2 cellular contexts compared by ENCODE assay signal in genomic region chr7:91280604-91281003, GRCh38.
A peak's percentile ranks its signal among the peaks of the same experiment; 100 is the strongest.
TF ChIP-seq lines count a peak whose summit lies in the region.

No MANE protein-coding gene starts in this region.

TF ChIP-seq in SK-N-SH treated with all-trans-retinoic acid at 6 μM for 48 hours, 23 proteins besides CTCF, POLR2A, EP300 and RAD21 (continued from another document):
- TF ChIP-seq ISL1 (CRISPR knock-in tag; IDR thresholded peaks at IDR 0.05) (peak; percentile 72), OSR1 (CRISPR knock-in tag; IDR thresholded peaks at IDR 0.05) (no peak), ZNF565 (CRISPR knock-in tag; conservative IDR thresholded peaks at IDR 0.05; ENCODE audit: low read depth) (no peak)
- TF ChIP-seq, protein P1, sequence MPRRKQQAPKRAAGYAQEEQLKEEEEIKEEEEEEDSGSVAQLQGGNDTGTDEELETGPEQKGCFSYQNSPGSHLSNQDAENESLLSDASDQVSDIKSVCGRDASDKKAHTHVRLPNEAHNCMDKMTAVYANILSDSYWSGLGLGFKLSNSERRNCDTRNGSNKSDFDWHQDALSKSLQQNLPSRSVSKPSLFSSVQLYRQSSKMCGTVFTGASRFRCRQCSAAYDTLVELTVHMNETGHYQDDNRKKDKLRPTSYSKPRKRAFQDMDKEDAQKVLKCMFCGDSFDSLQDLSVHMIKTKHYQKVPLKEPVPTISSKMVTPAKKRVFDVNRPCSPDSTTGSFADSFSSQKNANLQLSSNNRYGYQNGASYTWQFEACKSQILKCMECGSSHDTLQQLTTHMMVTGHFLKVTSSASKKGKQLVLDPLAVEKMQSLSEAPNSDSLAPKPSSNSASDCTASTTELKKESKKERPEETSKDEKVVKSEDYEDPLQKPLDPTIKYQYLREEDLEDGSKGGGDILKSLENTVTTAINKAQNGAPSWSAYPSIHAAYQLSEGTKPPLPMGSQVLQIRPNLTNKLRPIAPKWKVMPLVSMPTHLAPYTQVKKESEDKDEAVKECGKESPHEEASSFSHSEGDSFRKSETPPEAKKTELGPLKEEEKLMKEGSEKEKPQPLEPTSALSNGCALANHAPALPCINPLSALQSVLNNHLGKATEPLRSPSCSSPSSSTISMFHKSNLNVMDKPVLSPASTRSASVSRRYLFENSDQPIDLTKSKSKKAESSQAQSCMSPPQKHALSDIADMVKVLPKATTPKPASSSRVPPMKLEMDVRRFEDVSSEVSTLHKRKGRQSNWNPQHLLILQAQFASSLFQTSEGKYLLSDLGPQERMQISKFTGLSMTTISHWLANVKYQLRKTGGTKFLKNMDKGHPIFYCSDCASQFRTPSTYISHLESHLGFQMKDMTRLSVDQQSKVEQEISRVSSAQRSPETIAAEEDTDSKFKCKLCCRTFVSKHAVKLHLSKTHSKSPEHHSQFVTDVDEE (CRISPR knock-in tag; IDR thresholded peaks at IDR 0.05): no peak

TF ChIP-seq in SK-N-SH, 30 proteins besides CTCF, POLR2A, EP300 and RAD21:
- TF ChIP-seq RFX5 (IDR thresholded peaks at IDR 0.05; ENCODE audit: low read length): no peak
- no peak for TF ChIP-seq JUND (IDR thresholded peaks at IDR 0.05)
- TF ChIP-seq, protein P2, sequence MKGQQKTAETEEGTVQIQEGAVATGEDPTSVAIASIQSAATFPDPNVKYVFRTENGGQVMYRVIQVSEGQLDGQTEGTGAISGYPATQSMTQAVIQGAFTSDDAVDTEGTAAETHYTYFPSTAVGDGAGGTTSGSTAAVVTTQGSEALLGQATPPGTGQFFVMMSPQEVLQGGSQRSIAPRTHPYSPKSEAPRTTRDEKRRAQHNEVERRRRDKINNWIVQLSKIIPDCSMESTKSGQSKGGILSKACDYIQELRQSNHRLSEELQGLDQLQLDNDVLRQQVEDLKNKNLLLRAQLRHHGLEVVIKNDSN (IDR thresholded peaks at IDR 0.05; ENCODE audit: borderline replicate concordance, low read depth): no peak
- no peak for TF ChIP-seq FOXJ3 (CRISPR knock-in tag; IDR thresholded peaks at IDR 0.05)
- no peak for TF ChIP-seq MXI1 (IDR thresholded peaks at IDR 0.05; ENCODE audit: low read depth, low read length)
- TF ChIP-seq TAF1 (IDR thresholded peaks at IDR 0.05; ENCODE audit: borderline replicate concordance, low read depth, low read length): no peak
- TF ChIP-seq, protein P3, sequence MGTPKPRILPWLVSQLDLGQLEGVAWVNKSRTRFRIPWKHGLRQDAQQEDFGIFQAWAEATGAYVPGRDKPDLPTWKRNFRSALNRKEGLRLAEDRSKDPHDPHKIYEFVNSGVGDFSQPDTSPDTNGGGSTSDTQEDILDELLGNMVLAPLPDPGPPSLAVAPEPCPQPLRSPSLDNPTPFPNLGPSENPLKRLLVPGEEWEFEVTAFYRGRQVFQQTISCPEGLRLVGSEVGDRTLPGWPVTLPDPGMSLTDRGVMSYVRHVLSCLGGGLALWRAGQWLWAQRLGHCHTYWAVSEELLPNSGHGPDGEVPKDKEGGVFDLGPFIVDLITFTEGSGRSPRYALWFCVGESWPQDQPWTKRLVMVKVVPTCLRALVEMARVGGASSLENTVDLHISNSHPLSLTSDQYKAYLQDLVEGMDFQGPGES (IDR thresholded peaks at IDR 0.05; ENCODE audit: low read depth, low read length): no peak
- TF ChIP-seq NFIC (IDR thresholded peaks at IDR 0.05; ENCODE audit: borderline replicate concordance): no peak
- TF ChIP-seq, protein P4, sequence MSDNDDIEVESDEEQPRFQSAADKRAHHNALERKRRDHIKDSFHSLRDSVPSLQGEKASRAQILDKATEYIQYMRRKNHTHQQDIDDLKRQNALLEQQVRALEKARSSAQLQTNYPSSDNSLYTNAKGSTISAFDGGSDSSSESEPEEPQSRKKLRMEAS (IDR thresholded peaks at IDR 0.05; ENCODE audit: low read depth): no peak
- TF ChIP-seq, protein P5, sequence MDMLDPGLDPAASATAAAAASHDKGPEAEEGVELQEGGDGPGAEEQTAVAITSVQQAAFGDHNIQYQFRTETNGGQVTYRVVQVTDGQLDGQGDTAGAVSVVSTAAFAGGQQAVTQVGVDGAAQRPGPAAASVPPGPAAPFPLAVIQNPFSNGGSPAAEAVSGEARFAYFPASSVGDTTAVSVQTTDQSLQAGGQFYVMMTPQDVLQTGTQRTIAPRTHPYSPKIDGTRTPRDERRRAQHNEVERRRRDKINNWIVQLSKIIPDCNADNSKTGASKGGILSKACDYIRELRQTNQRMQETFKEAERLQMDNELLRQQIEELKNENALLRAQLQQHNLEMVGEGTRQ (IDR thresholded peaks at IDR 0.05; ENCODE audit: borderline replicate concordance, low read depth, low read length): no peak
- no peak for TF ChIP-seq GABPA (IDR thresholded peaks at IDR 0.05; ENCODE audit: low read depth)
- TF ChIP-seq REST (IDR thresholded peaks at IDR 0.05; ENCODE audit: low read depth, low read length): no peak
- TF ChIP-seq PBX3 (IDR thresholded peaks at IDR 0.05): no peak
- TF ChIP-seq ELF1 (IDR thresholded peaks at IDR 0.05): no peak
